In genomic region chr7:99379693-99380031, GRCh38 we compare ENCODE assay signal across 6 cellular contexts. TPM values are rescaled to one million over a fixed set of nuclear protein-coding genes. Genes with fewer than 3 reads are reported as not detected.
A peak's percentile ranks its signal among the peaks of the same experiment; 100 is the strongest.
DNase-seq lines count a peak whose midpoint lies in the region; ATAC-seq and TF ChIP-seq lines count a peak whose summit lies in the region.
"Not testable (repeated sequence)": the region's sequence is repeated elsewhere in the genome, so short reads cannot be mapped to it uniquely, and the experiment has no call there.

No MANE protein-coding gene starts in this region.

- H3K27ac ChIP-seq in body of pancreas (peak overlapping the region in 3 of 4 donors; percentile 16 to 74 (median 19)), heart left ventricle (peak overlapping the region; percentile 74 to 97 (median 83)), thymus (ENCODE audit: low read depth) (peak overlapping the region; percentile 98)

- H3K9me3 ChIP-seq in body of pancreas; heart left ventricle; thymus (ENCODE audit: control insufficient read depth): not testable (repeated sequence)

- H3K4me1 Mint-ChIP-seq in T-helper 1 cell treated with Interleukin-12 subunit alpha and Interleukin-12 subunit beta and Interleukin-4 antibody, amounts not matched to agents 30 μg/mL and 1 μg/mL, for 36 hours (ENCODE audit: low read depth): peaks cover 39% of the 10 kb centered on the region
- H3K4me1 Mint-ChIP-seq in nephron progenitor cell: peaks cover 26% of the 10 kb centered on the region

- not testable (repeated sequence) for TF ChIP-seq POLR2A in body of pancreas (IDR thresholded peaks at IDR 0.05); heart left ventricle (IDR thresholded peaks at IDR 0.05)

- peaks cover 36% of the 10 kb centered on the region for H3K36me3 Mint-ChIP-seq in T-helper 1 cell treated with Interleukin-12 subunit alpha and Interleukin-12 subunit beta and Interleukin-4 antibody, amounts not matched to agents 30 μg/mL and 1 μg/mL, for 36 hours (ENCODE audit: low read depth)
- H3K36me3 Mint-ChIP-seq in nephron progenitor cell (ENCODE audit: low read depth): peaks cover 12% of the 10 kb centered on the region

- H3K4me1 ChIP-seq in body of pancreas (peaks cover 17% of the 10 kb centered on the region), heart left ventricle (peaks cover 0 to 89% (median 39%) of the 10 kb centered on the region in 12 donors), thymus (ENCODE audit: control insufficient read depth, insufficient read depth, low read length) (peaks cover 29% of the 10 kb centered on the region)

- TF ChIP-seq CTCF in body of pancreas (IDR thresholded peaks at IDR 0.05); heart left ventricle (IDR thresholded peaks at IDR 0.05); nephron progenitor cell (IDR thresholded peaks at IDR 0.05): not testable (repeated sequence)

- WGBS in body of pancreas, 2 donors: 64 to 93% methylated on average over 3 to 7 of the region's 7 CpGs
- WGBS in heart left ventricle, 4 donors: 44 to 67% (median 61%) methylated on average over 7 of the region's 7 CpGs
- WGBS in thymus: 72% methylated on average over 7 of the region's 7 CpGs

- peak overlapping the region; percentile 88 for H3K4me3 Mint-ChIP-seq in T-helper 1 cell treated with Interleukin-12 subunit alpha and Interleukin-12 subunit beta and Interleukin-4 antibody, amounts not matched to agents 30 μg/mL and 1 μg/mL, for 36 hours
- H3K4me3 Mint-ChIP-seq in nephron progenitor cell: not testable (repeated sequence)

- peak overlapping the region; percentile 33; the same call in 1 of the 2 replicates for H3K4me3 ChIP-seq in GM08714 (ENCODE audit: low read length)
- not testable (repeated sequence) for H3K4me3 ChIP-seq in body of pancreas; thymus (ENCODE audit: low read length)
- H3K4me3 ChIP-seq in heart left ventricle: peak overlapping the region in 9 of 12 donors; percentile 4 to 57 (median 37)

- not testable (repeated sequence) for DNase-seq in body of pancreas, heart left ventricle, nephron progenitor cell

- not testable (repeated sequence) for H3K27me3 ChIP-seq in body of pancreas; heart left ventricle; thymus (ENCODE audit: control insufficient read depth, insufficient read depth)

- not testable (repeated sequence) for ATAC-seq in body of pancreas, heart left ventricle

- not testable (repeated sequence) for H3K9me3 Mint-ChIP-seq in T-helper 1 cell treated with Interleukin-12 subunit alpha and Interleukin-12 subunit beta and Interleukin-4 antibody, amounts not matched to agents 30 μg/mL and 1 μg/mL, for 36 hours; nephron progenitor cell

- H3K36me3 ChIP-seq in body of pancreas (replicated peaks in 1 of 2; ENCODE audit: insufficient read depth in 1 of 2, low read depth in 2 of 2); thymus (ENCODE audit: control insufficient read depth, insufficient read depth): not testable (repeated sequence)
- H3K36me3 ChIP-seq in heart left ventricle: peaks cover 0 to 56% (median 11%) of the 10 kb centered on the region in 9 donors

- H3K27ac Mint-ChIP-seq in T-helper 1 cell treated with Interleukin-12 subunit alpha and Interleukin-12 subunit beta and Interleukin-4 antibody, amounts not matched to agents 30 μg/mL and 1 μg/mL, for 36 hours: peak overlapping the region; percentile 97
- peak overlapping the region; percentile 68 for H3K27ac Mint-ChIP-seq in nephron progenitor cell

- not testable (repeated sequence) for H3K27me3 Mint-ChIP-seq in T-helper 1 cell treated with Interleukin-12 subunit alpha and Interleukin-12 subunit beta and Interleukin-4 antibody, amounts not matched to agents 30 μg/mL and 1 μg/mL, for 36 hours (ENCODE audit: low read depth); nephron progenitor cell (ENCODE audit: low read depth, poor library complexity)

- intact Hi-C loops in body of pancreas (cut with DNase I): not testable (repeated sequence)
- intact Hi-C loops in heart left ventricle (cut with DNase I): loop anchor here in 1 of 10 donors (1.0 kb wide), 1 partner anchor 29 kb away; the partner anchor contains the start of genes BUD31 and PDAP1

RNA-seq across cellular contexts. Expression of gene ARPC1B, which starts 5.1 kb away (rescaled TPM):
- 100 to 1,000 TPM in 1 of 2 donors, 10 to 100 TPM in 1; 60.0 to 131 TPM for total RNA-seq in body of pancreas
- total RNA-seq in heart left ventricle: 100 to 1,000 TPM in 2 of 9 donors, 10 to 100 TPM in 7; 17.2 to 142 (median 37.1) TPM
- 100 to 1,000 TPM in 1 of 2 donors, 10 to 100 TPM in 1; 32.7 to 136 TPM for polyA plus RNA-seq in heart left ventricle
- polyA plus RNA-seq in thymus: 204 TPM

RNA-seq across cellular contexts. Expression of gene PDAP1, which starts 28.7 kb away (rescaled TPM):
- 10 to 100 TPM; 22.7 to 52.4 TPM for total RNA-seq in body of pancreas
- 100 to 1,000 TPM in 4 of 9 donors, 10 to 100 TPM in 5; 88.7 to 128 (median 98.5) TPM for total RNA-seq in heart left ventricle
- polyA plus RNA-seq in heart left ventricle: 100 to 1,000 TPM; 120 to 309 TPM
- 120 TPM for polyA plus RNA-seq in thymus

RNA-seq across cellular contexts. Expression of gene BUD31, which starts 29.1 kb away (rescaled TPM):
- 10 to 100 TPM; 29.6 to 31.6 TPM for total RNA-seq in body of pancreas
- total RNA-seq in heart left ventricle: 10 to 100 TPM; 26.1 to 63.6 (median 38.9) TPM
- 10 to 100 TPM; 66.7 to 87.8 TPM for polyA plus RNA-seq in heart left ventricle
- 123 TPM for polyA plus RNA-seq in thymus

RNA-seq across cellular contexts. Expression of gene ARPC1A, which starts 54.0 kb away (rescaled TPM):
- total RNA-seq in body of pancreas: 100 to 1,000 TPM in 1 of 2 donors, 10 to 100 TPM in 1; 63.0 to 106 TPM
- total RNA-seq in heart left ventricle: 100 to 1,000 TPM in 8 of 9 donors, 10 to 100 TPM in 1; 97.1 to 177 (median 146) TPM
- polyA plus RNA-seq in heart left ventricle: 100 to 1,000 TPM; 102 to 208 TPM
- 149 TPM for polyA plus RNA-seq in thymus

RNA-seq across cellular contexts. Expression of gene PTCD1, which starts 58.9 kb away (rescaled TPM):
- total RNA-seq in body of pancreas (1 to 10 TPM; 1.6 to 3.4 TPM), heart left ventricle (1 to 10 TPM; 2.1 to 9.0 (median 3.9) TPM)
- polyA plus RNA-seq in heart left ventricle (1 to 10 TPM; 3.3 to 3.7 TPM), thymus (2.8 TPM)

Comparison
In these comparisons a context has a peak if more than half of its experiments do, and no peak if none do; other contexts are left out.
1. H3K27ac ChIP-seq: peak in every context shown above with its lines; median percentile 98 in thymus; 83 in heart left ventricle; 19 in body of pancreas.